1 cellular context compared by ENCODE assay signal in genomic region chr11:73750238-73750637, GRCh38.
TF ChIP-seq lines count a peak whose summit lies in the region.

No MANE protein-coding gene starts in this region.

TF ChIP-seq in endothelial cell of umbilical vein, 7 proteins besides CTCF, POLR2A, EP300 and RAD21:
- TF ChIP-seq JUN (IDR thresholded peaks at IDR 0.05; ENCODE audit: borderline replicate concordance, insufficient read depth, insufficient read length, low read depth), result no peak
- no peak for TF ChIP-seq POLR2AphosphoS5 (IDR thresholded peaks at IDR 0.05; ENCODE audit: insufficient read depth, low read depth, low read length)
- TF ChIP-seq GATA2 (IDR thresholded peaks at IDR 0.05; ENCODE audit: insufficient read depth, insufficient read length, low read depth, low read length), result no peak
- TF ChIP-seq MYC (IDR thresholded peaks at IDR 0.05; ENCODE audit: low read depth, low read length), result no peak
- no peak for TF ChIP-seq FOS (IDR thresholded peaks at IDR 0.05; ENCODE audit: borderline replicate concordance, insufficient read depth, low read length)
- TF ChIP-seq EZH2 (IDR thresholded peaks at IDR 0.05; ENCODE audit: borderline replicate concordance, low read depth, low read length, severe bottlenecking), result no peak
- TF ChIP-seq MAX (IDR thresholded peaks at IDR 0.05; ENCODE audit: insufficient read depth, insufficient read length), result no peak
